In the genomic region with DNA sequence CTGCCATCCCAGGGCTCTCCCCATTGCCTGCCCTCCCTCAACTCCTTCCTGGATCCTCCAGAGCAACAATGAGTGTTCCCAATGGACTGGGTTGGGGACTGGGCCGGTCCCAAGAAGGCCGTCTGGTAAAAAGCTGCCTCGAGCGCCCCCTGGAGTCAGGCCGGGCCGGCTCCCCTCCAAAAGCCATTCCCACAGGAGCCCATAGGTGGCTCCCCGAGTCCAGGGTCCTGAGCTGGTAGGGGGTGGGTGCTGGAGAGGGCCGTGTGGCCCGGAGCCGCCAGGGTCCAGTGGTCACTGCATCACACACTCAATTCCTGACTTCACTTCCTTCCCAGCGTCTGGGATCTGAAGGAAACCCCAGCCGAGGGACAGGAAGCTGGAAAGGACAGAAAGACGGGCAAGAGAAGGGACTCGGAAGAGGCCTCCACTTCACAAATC, we compare ENCODE assay signal across 8 cellular contexts. TPM values are rescaled to one million over a fixed set of nuclear protein-coding genes. Genes with fewer than 3 reads are reported as not detected.
DNase-seq lines count a peak whose midpoint lies in the region; ATAC-seq, FAIRE-seq and TF ChIP-seq lines count a peak whose summit lies in the region.

No MANE protein-coding gene starts in this region.

- no peaks in the 10 kb centered on the region for H3K23me2 ChIP-seq in H1 (ENCODE audit: low read depth, low read length)

- WGBS in GM23248 (ENCODE audit: low coverage in 1 of 2, low lambda C conversion rate in 2 of 2, missing lambda C conversion rate in 2 of 2), 2 experiments, result 12 to 21% methylated on average over 14 of the region's 14 CpGs
- WGBS in H1 (ENCODE audit: extremely low coverage in 1 of 2, insufficient coverage in 1 of 2, insufficient read length in 1 of 2, insufficient replicate concordance in 2 of 2, low coverage in 1 of 2, low lambda C conversion rate in 2 of 2, missing lambda C conversion rate in 1 of 2), 2 experiments, result 32% methylated on average over 14 of the region's 14 CpGs; no CpG with 5 or more reads in 1 of the 2 experiments

- H3K23ac ChIP-seq in H1 (ENCODE audit: insufficient read length), result no peak overlapping the region

- H2AFZ ChIP-seq in GM23248 (peak overlapping the region; percentile 61), H1 (ENCODE audit: low read length) (no peak overlapping the region)

- H2BK20ac ChIP-seq in H1 (ENCODE audit: low read length), result no peak overlapping the region

- H2BK15ac ChIP-seq in H1 (ENCODE audit: low read length), result no peak overlapping the region

- H4K5ac ChIP-seq in H1 (ENCODE audit: insufficient read length, low read depth, low read length), result no peak overlapping the region

- H3K27me3 Mint-ChIP-seq in mesothelial cell of epicardium (ENCODE audit: low read depth), result no peaks in the 10 kb centered on the region

- no peak overlapping the region for H2BK120ac ChIP-seq in H1 (replicated peaks; ENCODE audit: low read depth, low read length)

- no peak overlapping the region; the same call in 1 of the 2 replicates for H3K18ac ChIP-seq in H1 (ENCODE audit: extremely low read depth, low read length)

- H2BK5ac ChIP-seq in H1 (ENCODE audit: low read depth, low read length), result 0 out of 2 replicates have a peak overlapping the region, but pooled peaks have one; percentile 35

- H2BK12ac ChIP-seq in H1 (ENCODE audit: low read depth, low read length), result peak overlapping the region; percentile 75; the same call in 1 of the 2 replicates

- no peaks in the 10 kb centered on the region for H3K9me2 ChIP-seq in GM23248 (ENCODE audit: insufficient read depth)

- H3K79me2 ChIP-seq in GM23248 (ENCODE audit: insufficient read depth), result no peaks in the 10 kb centered on the region; the same call in 1 of the 2 replicates
- no peaks in the 10 kb centered on the region for H3K79me2 ChIP-seq in H1 (ENCODE audit: control insufficient read depth in 1 of 2, insufficient read depth in 2 of 2, low read length in 2 of 2)

- H3K4me3 Mint-ChIP-seq in mesothelial cell of epicardium, result no peak overlapping the region

- POLR2A ChIA-PET in H1 (lab: Charles Lee; ENCODE audit: partially characterized antibody), result interaction anchor here (0.7 to 2.5 kb wide), 7 partner anchors 9 to 160 kb away, joined by 3 to 11 read pairs (median 4); partner anchors contain the start of gene ALDH4A1

- H4K91ac ChIP-seq in H1 (replicated peaks; ENCODE audit: insufficient read length, low read length), result peak overlapping the region; percentile 6

- H3K27ac Mint-ChIP-seq in mesothelial cell of epicardium, result peak overlapping the region; percentile 79

- TF ChIP-seq POLR2A in H1 (IDR thresholded peaks at IDR 0.05; ENCODE audit: control extremely low read depth in 1 of 2, low read depth in 2 of 2, low read length in 2 of 2), result no peak

- H3K9me3 ChIP-seq in BLaER1 (peaks cover 13% of the 10 kb centered on the region), GM23248 (ENCODE audit: low read depth) (no peaks in the 10 kb centered on the region), H1 (ENCODE audit: insufficient read depth in 2 of 2, low read depth in 1 of 2, low read length in 1 of 2) (no peaks in the 10 kb centered on the region)

- H3K27ac ChIP-seq in BLaER1 (peak overlapping the region; percentile 67), GM23248 (peak overlapping the region; percentile 59), H1 (ENCODE audit: low read depth, low read length) (no peak overlapping the region)

- H3K9ac ChIP-seq in BLaER1, result peak overlapping the region; percentile 48; the same call in 1 of the 2 replicates
- peak overlapping the region; percentile 65 for H3K9ac ChIP-seq in GM23248
- no peak overlapping the region for H3K9ac ChIP-seq in H1 (replicated peaks in 1 of 4; ENCODE audit: extremely low read depth in 1 of 4, low read depth in 3 of 4, low read length in 3 of 4)

- FAIRE-seq in H1 (lab: Jason Lieb, UNC), result no peak

- H3K4me3 ChIP-seq in BLaER1 (no peak overlapping the region), GM23248 (0 out of 2 replicates have a peak overlapping the region, but pooled peaks have one; percentile 9), H1 (ENCODE audit: extremely low read depth in 1 of 4, insufficient read depth in 2 of 4, low read depth in 3 of 4, low read length in 4 of 4) (no peak overlapping the region)

- H4K20me1 ChIP-seq in BLaER1 (0 out of 2 replicates have a peak, but pooled peaks cover 13% of the 10 kb centered on the region), GM23248 (ENCODE audit: insufficient read depth) (no peaks in the 10 kb centered on the region), H1 (replicated peaks in 1 of 2; ENCODE audit: control insufficient read depth in 1 of 2, insufficient read depth in 2 of 2, low read length in 2 of 2) (no peaks in the 10 kb centered on the region)

- no peak for ATAC-seq in HG03025 (IDR thresholded peaks at IDR 0.05; ENCODE audit: low FRiP score, unreplicated experiment)

- in situ Hi-C loops in GM23248 (cut with MboI), result no loop called here

- H3K4me2 ChIP-seq in BLaER1 (peak overlapping the region; percentile 34), GM23248 (ENCODE audit: unreplicated experiment) (no peak overlapping the region), H1 (ENCODE audit: insufficient read depth in 1 of 2, low read depth in 2 of 2, low read length in 2 of 2) (no peak overlapping the region)

- H3K4ac ChIP-seq in H1 (replicated peaks; ENCODE audit: insufficient read length, low read depth, low read length), result no peak overlapping the region

- TF ChIP-seq RAD21 in H1 (IDR thresholded peaks at IDR 0.05 in 1 of 2, conservative IDR thresholded peaks at IDR 0.05 in 1 of 2; ENCODE audit: low read depth in 2 of 2, low read length in 2 of 2), result peak; percentile 88 to 92

- H3K9me3 Mint-ChIP-seq in mesothelial cell of epicardium, result no peaks in the 10 kb centered on the region

- H3K14ac ChIP-seq in H1 (ENCODE audit: insufficient read length), result no peak overlapping the region

- peaks cover 6% of the 10 kb centered on the region for H3K4me1 Mint-ChIP-seq in mesothelial cell of epicardium

- peaks cover 60% of the 10 kb centered on the region for H3K4me1 ChIP-seq in BLaER1
- peaks cover 9% of the 10 kb centered on the region; the same call in 1 of the 2 replicates for H3K4me1 ChIP-seq in GM23248 (ENCODE audit: insufficient read depth)
- H3K4me1 ChIP-seq in H1 (replicated peaks in 1 of 4; ENCODE audit: control insufficient read depth in 3 of 4, insufficient read depth in 4 of 4, low read length in 3 of 4), result no peaks in the 10 kb centered on the region; a peak in 1 of 7 replicates

- TF ChIP-seq EP300 in H1 (IDR thresholded peaks at IDR 0.05; ENCODE audit: borderline replicate concordance in 1 of 2, low read depth in 2 of 2, low read length in 2 of 2), result no peak

- DNase-seq in GM23248, result peak; percentile 87
- peak; percentile 8 to 35 for DNase-seq in NOMO-1 (lab: John Stamatoyannopoulos, UW; ENCODE audit: unreplicated experiment in 2 of 2)
- DNase-seq in activated CD8-positive, alpha-beta memory T cell treated with anti-CD3 and anti-CD28 coated beads for 24 hours, result peak; percentile 93
- peak; percentile 70 to 96 for DNase-seq in H1 (ENCODE audit: low read depth in 1 of 2, low spot score in 2 of 2)
- peak; percentile 53 to 86 for DNase-seq in mesothelial cell of epicardium (ENCODE audit: low spot score in 2 of 2, unreplicated experiment in 2 of 2)
- DNase-seq in stimulated activated CD8-positive, alpha-beta memory T cell treated with anti-CD3 and anti-CD28 coated beads, Interleukin-2, amount 100 ng/mL, for 1 hour (ENCODE audit: low read depth in 2 of 2), result peak; percentile 48 to 55

- H4K8ac ChIP-seq in H1 (ENCODE audit: extremely low read depth, insufficient read depth, low read length), result no peak overlapping the region

- CTCF ChIA-PET in H1 (lab: Charles Lee; ENCODE audit: partially characterized antibody), result interaction anchor here (0.6 to 6.3 kb wide), 59 partner anchors 8 to 744 kb away, joined by 3 to 109 read pairs (median 6); partner anchors contain the start of genes ALDH4A1 and IFFO2

- peaks cover 68% of the 10 kb centered on the region for H3K36me3 ChIP-seq in BLaER1
- peaks cover 6% of the 10 kb centered on the region; the same call in 1 of the 2 replicates for H3K36me3 ChIP-seq in GM23248 (ENCODE audit: low read depth)
- H3K36me3 ChIP-seq in H1 (ENCODE audit: control insufficient read depth in 2 of 4, insufficient read depth in 4 of 4, low read length in 3 of 4), result no peaks in the 10 kb centered on the region

- H3K79me1 ChIP-seq in H1 (ENCODE audit: low read depth, low read length), result no peaks in the 10 kb centered on the region

- no peaks in the 10 kb centered on the region for H3F3A ChIP-seq in GM23248 (ENCODE audit: insufficient read depth)

- H3K36me3 Mint-ChIP-seq in mesothelial cell of epicardium, result peaks cover 13% of the 10 kb centered on the region

- peak; percentile 97 to 100 (median 100) for TF ChIP-seq CTCF in H1 (IDR thresholded peaks at IDR 0.05; ENCODE audit: control extremely low read depth in 1 of 3, insufficient read depth in 1 of 3, low read depth in 1 of 3, low read length in 3 of 3)
- peak; percentile 88 for TF ChIP-seq CTCF in mesothelial cell of epicardium (IDR thresholded peaks at IDR 0.05; ENCODE audit: unreplicated experiment)

- no peak overlapping the region for H2AK5ac ChIP-seq in H1 (ENCODE audit: low read depth, low read length)

- H3K56ac ChIP-seq in H1 (replicated peaks; ENCODE audit: insufficient read length, low read depth, low read length), result no peak overlapping the region

- H3K27me3 ChIP-seq in BLaER1 (no peaks in the 10 kb centered on the region), GM23248 (replicated peaks; ENCODE audit: insufficient read depth) (no peaks in the 10 kb centered on the region), H1 (replicated peaks in 1 of 4; ENCODE audit: control insufficient read depth in 3 of 4, extremely low read depth in 1 of 4, insufficient read depth in 3 of 4, low read length in 3 of 4) (no peaks in the 10 kb centered on the region)

RNA-seq across cellular contexts. Expression of gene ALDH4A1, which starts 10.7 kb away (rescaled TPM):
- 13.3 and 26.4 TPM in 2 replicates for total RNA-seq in GM23248 (2014; rRNA removed; shearing (Covaris generic))
- polyA plus RNA-seq in GM23248 (2016; fragmentation: Nextera tagmentation; extraction: Ambion mirVana) (10.9 and 11.2 TPM in 2 replicates), H1 (2011; rRNA removed) (35.9 and 57.4 TPM in 2 replicates)
- 29.4 and 30.3 TPM in 2 replicates for total RNA-seq in H1 (2021; fragmentation: NEBNext Ultra II Directional; extraction: Animal tissue kit (Norgen Biotek cat#: 25700))
- 61.4 TPM for polyA plus RNA-seq in H1 (2011; cell fraction: cytosol; rRNA removed)
- polyA plus RNA-seq in H1 (2011; cell fraction: nucleus; rRNA removed), result 95.8 TPM
- 25.3 to 32.9 TPM (median 31.9 TPM) in 4 replicates for polyA plus RNA-seq in H1 (2012, experiment 1 of 2)
- 35.0 TPM for polyA plus RNA-seq in H1 (2012, experiment 2 of 2)
- 18.9 TPM for polyA plus RNA-seq in H1 (2013, experiment 1 of 2)
- polyA plus RNA-seq in H1 (2013, experiment 2 of 2), result 16.0 TPM
- polyA minus RNA-seq in H1 (2011; rRNA and poly(A)+ RNA removed), result 20.3 and 22.0 TPM in 2 replicates
- 21.8 TPM for polyA minus RNA-seq in H1 (2011; cell fraction: cytosol; rRNA and poly(A)+ RNA removed)
- 21.5 TPM for polyA minus RNA-seq in H1 (2011; cell fraction: nucleus; rRNA and poly(A)+ RNA removed)
- 10.7 to 11.5 TPM (median 11.5 TPM) in 3 replicates for total RNA-seq in mesothelial cell of epicardium

RNA-seq across cellular contexts. Expression of gene IFFO2, which starts 43.4 kb away (rescaled TPM):
- total RNA-seq in GM23248 (2014; rRNA removed; shearing (Covaris generic)), result 12.8 and 13.2 TPM in 2 replicates
- polyA plus RNA-seq in GM23248 (2016; fragmentation: Nextera tagmentation; extraction: Ambion mirVana) (0.60 and 1.1 TPM in 2 replicates), H1 (2011; rRNA removed) (6.6 and 13.7 TPM in 2 replicates)
- total RNA-seq in H1 (2021; fragmentation: NEBNext Ultra II Directional; extraction: Animal tissue kit (Norgen Biotek cat#: 25700)), result 8.7 and 10.4 TPM in 2 replicates
- polyA plus RNA-seq in H1 (2011; cell fraction: cytosol; rRNA removed), result 5.2 TPM
- polyA plus RNA-seq in H1 (2011; cell fraction: nucleus; rRNA removed), result 8.2 TPM
- polyA plus RNA-seq in H1 (2012, experiment 1 of 2), result 4.2 to 6.0 TPM (median 5.4 TPM) in 4 replicates
- polyA plus RNA-seq in H1 (2012, experiment 2 of 2), result 5.2 TPM
- 3.5 TPM for polyA plus RNA-seq in H1 (2013, experiment 1 of 2)
- 3.6 TPM for polyA plus RNA-seq in H1 (2013, experiment 2 of 2)
- polyA minus RNA-seq in H1 (2011; rRNA and poly(A)+ RNA removed), result 4.0 and 4.8 TPM in 2 replicates
- polyA minus RNA-seq in H1 (2011; cell fraction: cytosol; rRNA and poly(A)+ RNA removed), result 4.8 TPM
- polyA minus RNA-seq in H1 (2011; cell fraction: nucleus; rRNA and poly(A)+ RNA removed), result 2.6 TPM
- total RNA-seq in mesothelial cell of epicardium, result 7.8 to 10.4 TPM (median 9.1 TPM) in 3 replicates

RNA-seq across cellular contexts. Expression of gene TAS1R2, which starts 53.6 kb away (rescaled TPM):
- total RNA-seq in GM23248 (2014; rRNA removed; shearing (Covaris generic)), result not detected in 2 replicates
- polyA plus RNA-seq in GM23248 (2016; fragmentation: Nextera tagmentation; extraction: Ambion mirVana), result not detected in 2 replicates
- not detected in 2 replicates for total RNA-seq in H1 (2021; fragmentation: NEBNext Ultra II Directional; extraction: Animal tissue kit (Norgen Biotek cat#: 25700))
- not detected in 2 replicates for polyA plus RNA-seq in H1 (2011; rRNA removed)
- not detected for polyA plus RNA-seq in H1 (2011; cell fraction: cytosol; rRNA removed)
- not detected for polyA plus RNA-seq in H1 (2011; cell fraction: nucleus; rRNA removed)
- not detected in 4 replicates for polyA plus RNA-seq in H1 (2012, experiment 1 of 2)
- polyA plus RNA-seq in H1 (2012, experiment 2 of 2), result not detected
- polyA plus RNA-seq in H1 (2013, experiment 1 of 2), result not detected
- polyA plus RNA-seq in H1 (2013, experiment 2 of 2), result not detected
- polyA minus RNA-seq in H1 (2011; rRNA and poly(A)+ RNA removed), result not detected in 2 replicates
- polyA minus RNA-seq in H1 (2011; cell fraction: cytosol; rRNA and poly(A)+ RNA removed), result not detected
- polyA minus RNA-seq in H1 (2011; cell fraction: nucleus; rRNA and poly(A)+ RNA removed), result not detected
- total RNA-seq in mesothelial cell of epicardium, result not detected in 3 replicates

Comparison
In these comparisons a context has a peak if more than half of its experiments do, and no peak if none do; other contexts are left out.
1. H3K9ac ChIP-seq: peak in BLaER1 (single experiment) and GM23248 (single experiment); none in H1 (0 of 4).
2. DNase-seq: peak in every context shown above with its lines; median percentile 93 in activated CD8-positive, alpha-beta memory T cell treated with anti-CD3 and anti-CD28 coated beads for 24 hours; 87 in GM23248; 83 in H1; 70 in mesothelial cell of epicardium; 52 in stimulated activated CD8-positive, alpha-beta memory T cell treated with anti-CD3 and anti-CD28 coated beads, Interleukin-2, amount 100 ng/mL, for 1 hour; 22 in NOMO-1.